16 cellular contexts compared by ENCODE assay signal in genomic region chr14:23557946-23558345, GRCh38. TPM values are rescaled to one million over a fixed set of nuclear protein-coding genes. Genes with fewer than 3 reads are reported as not detected.
DNase-seq lines count a peak whose midpoint lies in the region; ATAC-seq and TF ChIP-seq lines count a peak whose summit lies in the region.
"Had no signal": no experiment of that assay in that cellular context is flagged by ENCODE, and none has a peak within 500 bp of the region (broad histone marks: within the 10 kb centered on the region; RNA-seq: fewer than 3 reads in every experiment).

No MANE protein-coding gene starts in this region.

- peaks cover 40% of the 10 kb centered on the region for H3K79me2 ChIP-seq in Karpas-422 (ENCODE audit: low read length)
- H3K79me2 ChIP-seq in neural progenitor cell (ENCODE audit: low read depth): peaks cover 15% of the 10 kb centered on the region

- H3K36me3 ChIP-seq in Karpas-422 (ENCODE audit: insufficient read depth, low read length): peaks cover 42% of the 10 kb centered on the region
- no peaks in the 10 kb centered on the region for H3K36me3 ChIP-seq in neural progenitor cell

- no peaks in the 10 kb centered on the region for H3K9me2 ChIP-seq in Karpas-422 (replicated peaks; ENCODE audit: insufficient read depth, low read length)

- H3K4me3 Mint-ChIP-seq in T-helper 1 cell treated with Interleukin-12 subunit alpha and Interleukin-12 subunit beta and Interleukin-4 antibody, amounts not matched to agents 30 μg/mL and 1 μg/mL, for 36 hours: peak overlapping the region; percentile 73
- H3K4me3 Mint-ChIP-seq in activated naive CD8-positive, alpha-beta T cell treated with anti-CD3 and anti-CD28 coated beads, Interleukin-2, amount 50 U/mL, for 24 hours: peak overlapping the region; percentile 93
- H3K4me3 Mint-ChIP-seq in neural progenitor cell: peak overlapping the region; percentile 65

- H3K9ac ChIP-seq in Karpas-422 (ENCODE audit: low read length) (peak overlapping the region; percentile 93), neural progenitor cell (no peak overlapping the region)

- H3K9me3 ChIP-seq in Karpas-422 (ENCODE audit: low read length) (no peaks in the 10 kb centered on the region), neural progenitor cell (ENCODE audit: low read depth) (no peaks in the 10 kb centered on the region)
- H3K9me3 ChIP-seq: left ventricle myocardium inferior had no signal

- H3K27ac Mint-ChIP-seq in T-helper 1 cell treated with Interleukin-12 subunit alpha and Interleukin-12 subunit beta and Interleukin-4 antibody, amounts not matched to agents 30 μg/mL and 1 μg/mL, for 36 hours: peak overlapping the region; percentile 80
- peak overlapping the region; percentile 86 for H3K27ac Mint-ChIP-seq in activated naive CD8-positive, alpha-beta T cell treated with anti-CD3 and anti-CD28 coated beads, Interleukin-2, amount 50 U/mL, for 24 hours
- no peak overlapping the region for H3K27ac Mint-ChIP-seq in neural progenitor cell

- no peak for TF ChIP-seq CTCF in neural progenitor cell (IDR thresholded peaks at IDR 0.05)

- H2AFZ ChIP-seq in Karpas-422 (ENCODE audit: low read length) (no peak overlapping the region), neural progenitor cell (replicated peaks) (no peak overlapping the region)

- peaks cover 6% of the 10 kb centered on the region for H4K20me1 ChIP-seq in Karpas-422 (ENCODE audit: insufficient read depth, low read depth, low read length)
- peaks cover 5% of the 10 kb centered on the region for H4K20me1 ChIP-seq in neural progenitor cell (ENCODE audit: low read depth)

- peaks cover 28% of the 10 kb centered on the region for H3K36me3 Mint-ChIP-seq in T-helper 1 cell treated with Interleukin-12 subunit alpha and Interleukin-12 subunit beta and Interleukin-4 antibody, amounts not matched to agents 30 μg/mL and 1 μg/mL, for 36 hours (ENCODE audit: low read depth)
- H3K36me3 Mint-ChIP-seq in activated naive CD8-positive, alpha-beta T cell treated with anti-CD3 and anti-CD28 coated beads, Interleukin-2, amount 50 U/mL, for 24 hours (ENCODE audit: low read depth): peaks cover 19% of the 10 kb centered on the region
- peaks cover 3% of the 10 kb centered on the region for H3K36me3 Mint-ChIP-seq in neural progenitor cell

- H3K27me3 Mint-ChIP-seq in T-helper 1 cell treated with Interleukin-12 subunit alpha and Interleukin-12 subunit beta and Interleukin-4 antibody, amounts not matched to agents 30 μg/mL and 1 μg/mL, for 36 hours (ENCODE audit: low read depth): no peaks in the 10 kb centered on the region
- H3K27me3 Mint-ChIP-seq in activated naive CD8-positive, alpha-beta T cell treated with anti-CD3 and anti-CD28 coated beads, Interleukin-2, amount 50 U/mL, for 24 hours: no peaks in the 10 kb centered on the region
- peaks cover 2% of the 10 kb centered on the region for H3K27me3 Mint-ChIP-seq in neural progenitor cell (ENCODE audit: insufficient read depth, low read depth)

- H3K9me3 Mint-ChIP-seq in T-helper 1 cell treated with Interleukin-12 subunit alpha and Interleukin-12 subunit beta and Interleukin-4 antibody, amounts not matched to agents 30 μg/mL and 1 μg/mL, for 36 hours: no peaks in the 10 kb centered on the region
- no peaks in the 10 kb centered on the region for H3K9me3 Mint-ChIP-seq in activated naive CD8-positive, alpha-beta T cell treated with anti-CD3 and anti-CD28 coated beads, Interleukin-2, amount 50 U/mL, for 24 hours
- H3K9me3 Mint-ChIP-seq in neural progenitor cell: no peaks in the 10 kb centered on the region

- DNase-seq in T-helper 1 cell: no peak
- no peak for DNase-seq in Karpas-422
- no peak for DNase-seq in activated naive CD8-positive, alpha-beta T cell treated with anti-CD3 and anti-CD28 coated beads, Interleukin-2, amount 50 U/mL, for 24 hours
- DNase-seq in neural progenitor cell (ENCODE audit: low spot score): no peak
- no peak for DNase-seq in stimulated activated CD4-positive, alpha-beta T cell treated with anti-CD3 and anti-CD28 coated beads, Interleukin-12 subunit alpha, Interleukin-12 subunit beta, amount 100 ng/mL, for 4 hours
- no peak for DNase-seq in Kasumi-1 (lab: John Stamatoyannopoulos, UW)
- DNase-seq: activated CD4-positive, CD25-positive, alpha-beta regulatory T cell treated with anti-CD3 and anti-CD28 coated beads, Interleukin-2, amount 50 U/mL, for 72 hours; amniotic stem cell; left ventricle myocardium inferior; NCI-H510A treated with DMSO at 0.1 percent for 48 hours; stimulated activated CD4-positive, alpha-beta T cell treated with anti-CD3 and anti-CD28 coated beads, Interleukin-4, amount 100 ng/mL, for 1 hour; substantia nigra had no signal

- H3F3A ChIP-seq in neural progenitor cell (ENCODE audit: low read depth): peaks cover 42% of the 10 kb centered on the region

- H3K4me1 Mint-ChIP-seq in T-helper 1 cell treated with Interleukin-12 subunit alpha and Interleukin-12 subunit beta and Interleukin-4 antibody, amounts not matched to agents 30 μg/mL and 1 μg/mL, for 36 hours (ENCODE audit: low read depth): peaks cover 26% of the 10 kb centered on the region
- H3K4me1 Mint-ChIP-seq in activated naive CD8-positive, alpha-beta T cell treated with anti-CD3 and anti-CD28 coated beads, Interleukin-2, amount 50 U/mL, for 24 hours: peaks cover 40% of the 10 kb centered on the region
- peaks cover 31% of the 10 kb centered on the region for H3K4me1 Mint-ChIP-seq in neural progenitor cell

- H3K27ac ChIP-seq in Karpas-422 (ENCODE audit: low read length): peak overlapping the region; percentile 73
- H3K27ac ChIP-seq in neural progenitor cell: no peak overlapping the region
- H3K27ac ChIP-seq: left ventricle myocardium inferior had no signal

- H3K4me1 ChIP-seq in Karpas-422 (ENCODE audit: low read length) (peaks cover 34% of the 10 kb centered on the region), neural progenitor cell (peaks cover 12% of the 10 kb centered on the region)

- H3K4me2 ChIP-seq in Karpas-422 (ENCODE audit: low read depth, low read length, poor library complexity, severe bottlenecking): peak overlapping the region; percentile 96
- no peak overlapping the region for H3K4me2 ChIP-seq in neural progenitor cell

- H3K27me3 ChIP-seq in Karpas-422 (ENCODE audit: low read length): no peaks in the 10 kb centered on the region
- no peaks in the 10 kb centered on the region for H3K27me3 ChIP-seq in neural progenitor cell

- H3K4me3 ChIP-seq in Karpas-422 (ENCODE audit: low read length) (peak overlapping the region; percentile 86), neural progenitor cell (no peak overlapping the region)

- ATAC-seq in activated naive CD8-positive, alpha-beta T cell treated with anti-CD3 and anti-CD28 coated beads, Interleukin-2, amount 50 U/mL, for 24 hours: no peak
- no peak for ATAC-seq in HG03139 (IDR thresholded peaks at IDR 0.05; ENCODE audit: unreplicated experiment)
- ATAC-seq: Right ventricle myocardium inferior had no signal

RNA-seq across cellular contexts. Expression of gene THTPA, which starts 1.9 kb away (rescaled TPM):
- total RNA-seq in Karpas-422 (2014; rRNA removed; shearing (Covaris generic); ENCODE audit: low replicate concordance): 16.2 and 57.5 TPM in 2 replicates
- total RNA-seq in neural progenitor cell (ENCODE audit: low replicate concordance): 7.7 and 17.0 TPM in 2 replicates

RNA-seq across cellular contexts. Expression of gene ZFHX2, which starts 6.4 kb away (rescaled TPM):
- total RNA-seq in Karpas-422 (2014; rRNA removed; shearing (Covaris generic); ENCODE audit: low replicate concordance): 0.07 and 0.32 TPM in 2 replicates
- total RNA-seq in neural progenitor cell (ENCODE audit: low replicate concordance): 0.90 and 2.2 TPM in 2 replicates

RNA-seq across cellular contexts. Expression of gene AP1G2, which starts 9.6 kb away (rescaled TPM):
- 207 and 248 TPM in 2 replicates for total RNA-seq in Karpas-422 (2014; rRNA removed; shearing (Covaris generic); ENCODE audit: low replicate concordance)
- total RNA-seq in neural progenitor cell (ENCODE audit: low replicate concordance): 65.4 and 126 TPM in 2 replicates

RNA-seq across cellular contexts. Expression of gene JPH4, which starts 20.6 kb away (rescaled TPM):
- 0.29 TPM in 1 of 2 replicates, not detected in the other for total RNA-seq in Karpas-422 (2014; rRNA removed; shearing (Covaris generic); ENCODE audit: low replicate concordance)
- total RNA-seq in neural progenitor cell (ENCODE audit: low replicate concordance): 3.2 and 13.5 TPM in 2 replicates
- total RNA-seq: A172 had no signal
